In genomic region chr6:37239950-37240713, GRCh38 we compare ENCODE assay signal across 8 cellular contexts. TPM values are rescaled to one million over a fixed set of nuclear protein-coding genes. Genes with fewer than 3 reads are reported as not detected.
DNase-seq lines count a peak whose midpoint lies in the region; ATAC-seq and TF ChIP-seq lines count a peak whose summit lies in the region.

No MANE protein-coding gene starts in this region.

- H3K9me3 Mint-ChIP-seq in natural killer cell: no peaks in the 10 kb centered on the region
- no peaks in the 10 kb centered on the region for H3K9me3 Mint-ChIP-seq in stimulated activated memory B cell treated with anti-CD40 and anti-IgM and Interleukin-4, amounts not matched to agents 10 μg/mL and 1 μg/mL and 100 μg/mL, for 72 hours

- H3K9me3 ChIP-seq in HEK293 (ENCODE audit: control insufficient read depth, insufficient read depth, low read depth, low read length): no peaks in the 10 kb centered on the region

- peaks cover 12% of the 10 kb centered on the region in 2 donors for H3K4me1 Mint-ChIP-seq in natural killer cell
- peaks cover 16% of the 10 kb centered on the region for H3K4me1 Mint-ChIP-seq in stimulated activated memory B cell treated with anti-CD40 and anti-IgM and Interleukin-4, amounts not matched to agents 10 μg/mL and 1 μg/mL and 100 μg/mL, for 72 hours

- DNase-seq in COLO668 (lab: John Stamatoyannopoulos, UW; ENCODE audit: unreplicated experiment) (peak; percentile 61), NCI-H510A treated with DMSO at 0.1 percent for 48 hours (lab: John Stamatoyannopoulos, UW) (peak; percentile 98), epithelial cell of esophagus (ENCODE audit: low read depth) (peak; percentile 97), natural killer cell (peak; percentile 60)
- DNase-seq in activated CD8-positive, alpha-beta memory T cell treated with anti-CD3 and anti-CD28 coated beads for 24 hours: peak; percentile 88

- ATAC-seq in natural killer cell (peak; percentile 86 to 96 (median 93)), GM21423 (IDR thresholded peaks at IDR 0.05; ENCODE audit: unreplicated experiment) (no peak)
- peak; percentile 90 for ATAC-seq in stimulated activated memory B cell treated with anti-CD40 and anti-IgM and Interleukin-4, amounts not matched to agents 10 μg/mL and 1 μg/mL and 100 μg/mL, for 72 hours

- POLR2A ChIA-PET in HEK293 (lab: Yijun Ruan, JAX): interaction anchor here (0.6 to 1.7 kb wide), 4 partner anchors 18 to 193 kb away, joined by 4 to 10 read pairs (median 4); partner anchors contain the start of genes CMTR1, TBC1D22B and TMEM217

- no peak overlapping the region for H3K4me3 ChIP-seq in HEK293 (ENCODE audit: low read depth, low read length)
- H3K4me3 ChIP-seq in epithelial cell of esophagus (ENCODE audit: low read length): no peak overlapping the region

- H3K27ac ChIP-seq in HEK293 (ENCODE audit: extremely low read depth, low read depth, low read length): peak overlapping the region; percentile 1; the same call in 1 of the 2 replicates

- no peaks in the 10 kb centered on the region for H3K36me3 ChIP-seq in HEK293 (ENCODE audit: control insufficient read depth in 2 of 2, insufficient read depth in 1 of 2, low read length in 2 of 2)

- H3K4me1 ChIP-seq in HEK293 (ENCODE audit: control insufficient read depth, insufficient read depth, low read length): peaks cover 6% of the 10 kb centered on the region

- intact Hi-C loops in natural killer cell (cut with micrococcal nuclease): no loop called here

- no peaks in the 10 kb centered on the region for H3K36me3 Mint-ChIP-seq in natural killer cell
- no peaks in the 10 kb centered on the region for H3K36me3 Mint-ChIP-seq in stimulated activated memory B cell treated with anti-CD40 and anti-IgM and Interleukin-4, amounts not matched to agents 10 μg/mL and 1 μg/mL and 100 μg/mL, for 72 hours

- TF ChIP-seq CTCF in HEK293 (tag by site-specific recombination; IDR thresholded peaks at IDR 0.05): no peak
- no peak for TF ChIP-seq CTCF in epithelial cell of esophagus (IDR thresholded peaks at IDR 0.05; ENCODE audit: insufficient read depth, low read depth, low read length, missing control alignments)
- no peak for TF ChIP-seq CTCF in natural killer cell (IDR thresholded peaks at IDR 0.05)

- H3K4me3 Mint-ChIP-seq in natural killer cell: no peak overlapping the region
- H3K4me3 Mint-ChIP-seq in stimulated activated memory B cell treated with anti-CD40 and anti-IgM and Interleukin-4, amounts not matched to agents 10 μg/mL and 1 μg/mL and 100 μg/mL, for 72 hours: no peak overlapping the region

- peak overlapping the region; percentile 93 to 94 for H3K27ac Mint-ChIP-seq in natural killer cell
- H3K27ac Mint-ChIP-seq in stimulated activated memory B cell treated with anti-CD40 and anti-IgM and Interleukin-4, amounts not matched to agents 10 μg/mL and 1 μg/mL and 100 μg/mL, for 72 hours: peak overlapping the region; percentile 64

- CTCF ChIA-PET in HEK293 (lab: Yijun Ruan, JAX): interaction anchor here (0.6 to 3.6 kb wide), 3 partner anchors 15 to 43 kb away, joined by 3 to 11 read pairs (median 3); no protein-coding TSS in a partner anchor

- H3K27me3 Mint-ChIP-seq in natural killer cell (ENCODE audit: low read depth in 2 of 2): peaks cover under 1 to 8% of the 10 kb centered on the region in 2 donors
- peaks cover 11% of the 10 kb centered on the region for H3K27me3 Mint-ChIP-seq in stimulated activated memory B cell treated with anti-CD40 and anti-IgM and Interleukin-4, amounts not matched to agents 10 μg/mL and 1 μg/mL and 100 μg/mL, for 72 hours

TF ChIP-seq in HEK293, 187 proteins besides CTCF, POLR2A, EP300 and RAD21 (continues in another document):
- no peak for TF ChIP-seq WT1 (tag by site-specific recombination; IDR thresholded peaks at IDR 0.05)
- TF ChIP-seq ZNF792 (tag by site-specific recombination; IDR thresholded peaks at IDR 0.05): no peak
- TF ChIP-seq ZNF24 (tag by site-specific recombination; IDR thresholded peaks at IDR 0.05): peak; percentile 53; the same call in 1 of the 2 replicates
- no peak for TF ChIP-seq ZNF157 (tag by site-specific recombination; IDR thresholded peaks at IDR 0.05)
- TF ChIP-seq ZBTB21 (tag by site-specific recombination; IDR thresholded peaks at IDR 0.05): peak; percentile 83
- TF ChIP-seq ZNF521 (tag by site-specific recombination; IDR thresholded peaks at IDR 0.05): no peak
- TF ChIP-seq KLF8 (tag by site-specific recombination; IDR thresholded peaks at IDR 0.05): peak; percentile 50; the same call in 1 of the 2 replicates
- TF ChIP-seq ZBTB7A (tag by site-specific recombination; IDR thresholded peaks at IDR 0.05; ENCODE audit: low read depth): no peak
- 0 out of 2 replicates have a peak, but pooled peaks have one; percentile 27 for TF ChIP-seq ZNF501 (tag by site-specific recombination; IDR thresholded peaks at IDR 0.05)
- peak; percentile 54; the same call in 1 of the 2 replicates for TF ChIP-seq ZIC2 (tag by site-specific recombination; IDR thresholded peaks at IDR 0.05)
- no peak for TF ChIP-seq ZNF580 (tag by site-specific recombination; IDR thresholded peaks at IDR 0.05)
- no peak for TF ChIP-seq ZNF548 (tag by site-specific recombination; IDR thresholded peaks at IDR 0.05)
- 0 out of 2 replicates have a peak, but pooled peaks have one; percentile 40 for TF ChIP-seq ZSCAN30 (tag by site-specific recombination; IDR thresholded peaks at IDR 0.05)
- peak; percentile 87 for TF ChIP-seq ZFHX2 (tag by site-specific recombination; conservative IDR thresholded peaks at IDR 0.05)
- TF ChIP-seq GLI2 (tag by site-specific recombination; IDR thresholded peaks at IDR 0.05; ENCODE audit: borderline replicate concordance, low read depth): peak; percentile 63; the same call in 1 of the 2 replicates
- no peak for TF ChIP-seq ZNF623 (tag by site-specific recombination; IDR thresholded peaks at IDR 0.05)
- TF ChIP-seq ZNF391 (tag by site-specific recombination; IDR thresholded peaks at IDR 0.05; ENCODE audit: borderline replicate concordance, low read depth): no peak
- peak; percentile 64; the same call in 1 of the 2 replicates for TF ChIP-seq ZNF600 (tag by site-specific recombination; IDR thresholded peaks at IDR 0.05)
- no peak for TF ChIP-seq MYNN (tag by site-specific recombination; IDR thresholded peaks at IDR 0.05; ENCODE audit: borderline replicate concordance)
- TF ChIP-seq ZNF558 (tag by site-specific recombination; IDR thresholded peaks at IDR 0.05): 0 out of 2 replicates have a peak, but pooled peaks have one; percentile 14
- TF ChIP-seq ZBTB48 (tag by site-specific recombination; IDR thresholded peaks at IDR 0.05): peak; percentile 26; the same call in 1 of the 2 replicates
- no peak for TF ChIP-seq ZNF114 (tag by site-specific recombination; IDR thresholded peaks at IDR 0.05)
- TF ChIP-seq GLI4 (tag by site-specific recombination; IDR thresholded peaks at IDR 0.05): no peak
- TF ChIP-seq ZNF16 (tag by site-specific recombination; IDR thresholded peaks at IDR 0.05; ENCODE audit: low read depth): no peak
- peak; percentile 30; the same call in 1 of the 2 replicates for TF ChIP-seq ZNF626 (tag by site-specific recombination; IDR thresholded peaks at IDR 0.05)
- TF ChIP-seq PRDM10 (tag by site-specific recombination; IDR thresholded peaks at IDR 0.05): peak; percentile 81
- no peak for TF ChIP-seq ZNF174 (tag by site-specific recombination; IDR thresholded peaks at IDR 0.05)

RNA-seq across cellular contexts. Expression of gene TBC1D22B, which starts 17.4 kb away (rescaled TPM):
- total RNA-seq in natural killer cell: 10 to 100 TPM in 2 of 3 donors, 1 to 10 TPM in 1; 8.0 to 12.1 (median 12.0) TPM

RNA-seq across cellular contexts. Expression of gene TMEM217, which starts 17.8 kb away (rescaled TPM):
- 1 to 10 TPM in 1 of 3 donors, under 1 TPM in 2; 0.75 to 2.1 (median 0.75) TPM for total RNA-seq in natural killer cell
